8 cellular contexts compared by ENCODE assay signal in the genomic region with DNA sequence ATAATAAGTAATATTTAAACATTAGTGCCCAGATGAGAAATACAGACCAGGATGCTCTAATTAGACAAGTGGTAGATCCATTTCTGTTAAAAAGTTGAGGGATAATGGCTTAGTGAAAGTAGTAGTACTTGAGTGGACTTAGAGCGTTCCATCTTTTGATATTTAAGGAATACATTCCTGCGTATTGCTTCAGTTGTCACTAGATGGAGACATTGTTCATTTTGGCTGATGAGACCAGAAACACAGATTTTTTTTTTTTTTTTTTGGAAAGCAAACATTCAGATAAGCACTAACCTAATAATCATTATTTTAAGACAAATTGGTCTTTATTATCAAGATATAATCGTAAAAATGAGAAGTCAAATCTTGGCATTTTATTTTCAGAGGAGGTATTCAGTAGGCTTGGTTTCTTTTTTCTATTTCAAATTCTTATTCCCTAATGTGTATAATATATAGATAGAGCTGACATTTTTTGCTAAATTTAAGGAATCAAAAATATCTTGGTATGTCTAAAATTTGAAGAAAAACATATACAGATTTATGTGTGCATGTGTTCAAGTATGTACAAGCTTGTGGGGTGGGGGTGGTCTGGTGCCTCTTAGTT.
DNase-seq lines count a peak whose midpoint lies in the region; ATAC-seq and TF ChIP-seq lines count a peak whose summit lies in the region.

No MANE protein-coding gene starts in this region.

- H3K4me1 ChIP-seq in left ventricle myocardium inferior (no peaks in the 10 kb centered on the region), OCI-LY3 (ENCODE audit: low read length) (no peaks in the 10 kb centered on the region)

- H4K20me1 ChIP-seq in OCI-LY3 (ENCODE audit: insufficient read depth, low read length), result no peaks in the 10 kb centered on the region

- intact Hi-C loops in left ventricle myocardium inferior (cut with micrococcal nuclease), result loop anchor here (10.0 kb wide), 1 partner anchor 403 kb away; no protein-coding TSS in a partner anchor
- intact Hi-C loops in cardiac septum (cut with DNase I), result no loop called here

- no peak overlapping the region for H2AFZ ChIP-seq in OCI-LY3 (ENCODE audit: low read depth, low read length)

- TF ChIP-seq CTCF in left ventricle myocardium inferior (IDR thresholded peaks at IDR 0.05; ENCODE audit: borderline replicate concordance) (peak; percentile 62), OCI-LY3 (IDR thresholded peaks at IDR 0.05; ENCODE audit: low read depth, low read length) (peak; percentile 56)

- DNase-seq in left ventricle myocardium inferior, result no peak
- DNase-seq in cardiac septum (ENCODE audit: low spot score), result no peak
- peak; percentile 35 for DNase-seq in fibroblast of gingiva (ENCODE audit: low read depth)
- peak; percentile 14 for DNase-seq in stromal cell of bone marrow (ENCODE audit: low read depth)
- DNase-seq in middle frontal gyrus (ENCODE audit: extremely low spot score, low spot score), result no peak
- DNase-seq in NCI-H226, result no peak

- H3K4me3 ChIP-seq in left ventricle myocardium inferior (no peak overlapping the region), OCI-LY3 (ENCODE audit: low read length) (no peak overlapping the region)

- H3K27ac ChIP-seq in left ventricle myocardium inferior (replicated peaks) (no peak overlapping the region), OCI-LY3 (ENCODE audit: low read length) (no peak overlapping the region)

- H3K27me3 ChIP-seq in left ventricle myocardium inferior (ENCODE audit: low read depth) (no peaks in the 10 kb centered on the region), OCI-LY3 (ENCODE audit: low read depth, low read length) (no peaks in the 10 kb centered on the region)

- no peaks in the 10 kb centered on the region for H3K79me2 ChIP-seq in OCI-LY3 (ENCODE audit: low read length)

- H3K36me3 ChIP-seq in left ventricle myocardium inferior, result peaks cover 42% of the 10 kb centered on the region
- no peaks in the 10 kb centered on the region for H3K36me3 ChIP-seq in OCI-LY3 (replicated peaks; ENCODE audit: low read depth, low read length)

- no peak for ATAC-seq in activated CD4-positive, CD25-positive, alpha-beta regulatory T cell treated with anti-CD3 and anti-CD28 coated beads, Interleukin-2, amount 50 U/mL, for 24 hours

- H3K9ac ChIP-seq in OCI-LY3 (ENCODE audit: low read length), result no peak overlapping the region

- H3K4me2 ChIP-seq in OCI-LY3 (ENCODE audit: low read length), result peak overlapping the region; percentile 22

- H3K9me3 ChIP-seq in left ventricle myocardium inferior (replicated peaks), result no peaks in the 10 kb centered on the region
- H3K9me3 ChIP-seq in OCI-LY3 (ENCODE audit: insufficient read depth, low read length), result no peaks in the 10 kb centered on the region

Comparison
In these comparisons a context has a peak if more than half of its experiments do, and no peak if none do; other contexts are left out.
1. DNase-seq: peak in fibroblast of gingiva (single experiment) and stromal cell of bone marrow (single experiment); none in left ventricle myocardium inferior (single experiment), cardiac septum (single experiment), middle frontal gyrus (single experiment) and NCI-H226 (single experiment).